1 cellular context compared by ENCODE assay signal in genomic region chr17:82016061-82016874, GRCh38.
TF ChIP-seq lines count a peak whose summit lies in the region.

No MANE protein-coding gene starts in this region.

TF ChIP-seq in HepG2, 621 proteins besides CTCF, POLR2A, EP300 and RAD21 (continued from another document and continues in another):
- TF ChIP-seq ZNF660 (CRISPR knock-in tag; IDR thresholded peaks at IDR 0.05; ENCODE audit: borderline replicate concordance, low read depth) (no peak), SALL2 (CRISPR knock-in tag; IDR thresholded peaks at IDR 0.05) (no peak), TEAD2 (CRISPR knock-in tag; IDR thresholded peaks at IDR 0.05) (0 out of 2 replicates have a peak, but pooled peaks have one; percentile 15), ZBTB34 (CRISPR knock-in tag; IDR thresholded peaks at IDR 0.05) (0 out of 2 replicates have a peak, but pooled peaks have one; percentile 2), ZNF24 (IDR thresholded peaks at IDR 0.05) (no peak), KLF13 (CRISPR knock-in tag; IDR thresholded peaks at IDR 0.05) (no peak), ATF1 (CRISPR knock-in tag; IDR thresholded peaks at IDR 0.05) (no peak), LCORL (IDR thresholded peaks at IDR 0.05) (no peak), LCORL (CRISPR knock-in tag; IDR thresholded peaks at IDR 0.05) (no peak), IRF1 (CRISPR knock-in tag; IDR thresholded peaks at IDR 0.05; ENCODE audit: low read depth) (no peak), ZNF616 (CRISPR knock-in tag; IDR thresholded peaks at IDR 0.05; ENCODE audit: low read depth) (no peak), EHMT2 (IDR thresholded peaks at IDR 0.05; ENCODE audit: borderline replicate concordance, low read depth, low read length) (no peak), AGO1 (IDR thresholded peaks at IDR 0.05; ENCODE audit: low read depth, low read length, poor library complexity, severe bottlenecking) (peak; percentile 90), SOX5 (CRISPR knock-in tag; IDR thresholded peaks at IDR 0.05; ENCODE audit: borderline replicate concordance) (no peak), ZNF496 (CRISPR knock-in tag; IDR thresholded peaks at IDR 0.05; ENCODE audit: insufficient replicate concordance) (no peak), KLF12 (CRISPR knock-in tag; IDR thresholded peaks at IDR 0.05; ENCODE audit: borderline replicate concordance) (0 out of 2 replicates have a peak, but pooled peaks have one; percentile 17), SRSF1 (optimal IDR thresholded peaks at IDR 0.05; ENCODE audit: low read depth, low read length) (no peak), SRSF4 (IDR thresholded peaks at IDR 0.05; ENCODE audit: low read depth, low read length, poor library complexity, severe bottlenecking) (peak; percentile 32), STAT6 (CRISPR knock-in tag; IDR thresholded peaks at IDR 0.05; ENCODE audit: borderline replicate concordance) (no peak), ZNF839 (CRISPR knock-in tag; IDR thresholded peaks at IDR 0.05; ENCODE audit: borderline replicate concordance) (no peak), ZNF263 (CRISPR knock-in tag; IDR thresholded peaks at IDR 0.05) (peak; percentile 69; the same call in 1 of the 2 replicates), ZFP62 (CRISPR knock-in tag; IDR thresholded peaks at IDR 0.05) (no peak), YEATS2 (CRISPR knock-in tag; IDR thresholded peaks at IDR 0.05; ENCODE audit: borderline replicate concordance) (no peak), ZFP37 (CRISPR knock-in tag; IDR thresholded peaks at IDR 0.05; ENCODE audit: borderline replicate concordance) (no peak), HNF4G (IDR thresholded peaks at IDR 0.05; ENCODE audit: borderline replicate concordance, low read depth, low read length) (no peak), HNF4G (CRISPR knock-in tag; IDR thresholded peaks at IDR 0.05; ENCODE audit: borderline replicate concordance, low read depth) (no peak), TARDBP (CRISPR knock-in tag; IDR thresholded peaks at IDR 0.05) (peak; percentile 30; the same call in 1 of the 2 replicates), ZNF10 (CRISPR knock-in tag; IDR thresholded peaks at IDR 0.05; ENCODE audit: borderline replicate concordance, low read depth) (no peak), JDP2 (CRISPR knock-in tag; IDR thresholded peaks at IDR 0.05; ENCODE audit: borderline replicate concordance) (no peak), SSRP1 (CRISPR knock-in tag; IDR thresholded peaks at IDR 0.05) (no peak), SMAD9 (CRISPR knock-in tag; IDR thresholded peaks at IDR 0.05) (no peak), TOE1 (CRISPR knock-in tag; IDR thresholded peaks at IDR 0.05) (no peak), CENPBD1 (CRISPR knock-in tag; IDR thresholded peaks at IDR 0.05; ENCODE audit: borderline replicate concordance, low read depth) (no peak), THRA (CRISPR knock-in tag; IDR thresholded peaks at IDR 0.05; ENCODE audit: borderline replicate concordance) (no peak), ZSCAN22 (CRISPR knock-in tag; IDR thresholded peaks at IDR 0.05) (no peak), TSC22D2 (CRISPR knock-in tag; IDR thresholded peaks at IDR 0.05; ENCODE audit: borderline replicate concordance) (no peak), PRDM4 (CRISPR knock-in tag; IDR thresholded peaks at IDR 0.05; ENCODE audit: borderline replicate concordance) (no peak), DDIT3 (CRISPR knock-in tag; IDR thresholded peaks at IDR 0.05) (no peak), PRMT3 (CRISPR knock-in tag; IDR thresholded peaks at IDR 0.05; ENCODE audit: borderline replicate concordance, low read depth) (no peak), ATF4 (CRISPR knock-in tag; IDR thresholded peaks at IDR 0.05) (no peak), ZNF143 (CRISPR knock-in tag; IDR thresholded peaks at IDR 0.05) (no peak), NCOA1 (CRISPR knock-in tag; IDR thresholded peaks at IDR 0.05) (no peak), GZF1 (CRISPR knock-in tag; IDR thresholded peaks at IDR 0.05) (no peak), ZBTB4 (CRISPR knock-in tag; IDR thresholded peaks at IDR 0.05; ENCODE audit: borderline replicate concordance) (no peak), ZXDC (CRISPR knock-in tag; IDR thresholded peaks at IDR 0.05) (no peak), ZBTB3 (CRISPR knock-in tag; IDR thresholded peaks at IDR 0.05; ENCODE audit: borderline replicate concordance, low read depth) (no peak), TAF1 (CRISPR knock-in tag; IDR thresholded peaks at IDR 0.05) (0 out of 2 replicates have a peak, but pooled peaks have one; percentile 15), ZNF761 (CRISPR knock-in tag; conservative IDR thresholded peaks at IDR 0.05) (no peak), ZNF678 (CRISPR knock-in tag; IDR thresholded peaks at IDR 0.05) (no peak), ZC3H13 (CRISPR knock-in tag; IDR thresholded peaks at IDR 0.05) (peak; percentile 61; the same call in 1 of the 2 replicates), ZMYM4 (CRISPR knock-in tag; IDR thresholded peaks at IDR 0.05) (no peak), TRIM24 (CRISPR knock-in tag; IDR thresholded peaks at IDR 0.05) (no peak), HMG20B (CRISPR knock-in tag; conservative IDR thresholded peaks at IDR 0.05) (0 out of 2 replicates have a peak, but pooled peaks have one; percentile 1), MEF2D (CRISPR knock-in tag; IDR thresholded peaks at IDR 0.05) (no peak), CCAR2 (optimal IDR thresholded peaks at IDR 0.05; ENCODE audit: low read depth, low read length) (no peak)
